13 cellular contexts compared by ENCODE assay signal in genomic region chr6:2943564-2943955, GRCh38. TPM values are rescaled to one million over a fixed set of nuclear protein-coding genes. Genes with fewer than 3 reads are reported as not detected.
A peak's percentile ranks its signal among the peaks of the same experiment; 100 is the strongest.
DNase-seq lines count a peak whose midpoint lies in the region; ATAC-seq and TF ChIP-seq lines count a peak whose summit lies in the region.
"Had no signal": no experiment of that assay in that cellular context is flagged by ENCODE, and none has a peak within 500 bp of the region (broad histone marks: within the 10 kb centered on the region; RNA-seq: fewer than 3 reads in every experiment).

No MANE protein-coding gene starts in this region.

- ATAC-seq in HG03095 (IDR thresholded peaks at IDR 0.05; ENCODE audit: unreplicated experiment): no peak
- no peak for ATAC-seq in GM21515 (IDR thresholded peaks at IDR 0.05; ENCODE audit: unreplicated experiment)

- no peak overlapping the region for H3K9ac ChIP-seq in colonic mucosa (ENCODE audit: low read depth in 2 of 2, low read length in 2 of 2)
- no peak overlapping the region for H3K9ac ChIP-seq in neuronal stem cell (ENCODE audit: low read depth, low read length, poor library complexity)

- no peaks in the 10 kb centered on the region for H3K9me3 ChIP-seq in CD4-positive, alpha-beta memory T cell (ENCODE audit: control insufficient read depth in 1 of 2, low read length in 2 of 2)
- no peaks in the 10 kb centered on the region for H3K9me3 ChIP-seq in colonic mucosa
- H3K9me3 ChIP-seq in neuronal stem cell (replicated peaks in 1 of 2; ENCODE audit: control insufficient read depth in 2 of 2, insufficient read depth in 1 of 2, low read depth in 1 of 2, low read length in 2 of 2): no peaks in the 10 kb centered on the region
- no peaks in the 10 kb centered on the region for H3K9me3 ChIP-seq in tibial nerve
- H3K9me3 ChIP-seq: sigmoid colon, thoracic aorta had no signal

- H3K36me3 Mint-ChIP-seq in CD4-positive, alpha-beta memory T cell: peaks cover 15 to 18% of the 10 kb centered on the region in 2 donors
- peaks cover 4% of the 10 kb centered on the region for H3K36me3 Mint-ChIP-seq in IgD-negative memory B cell

- no peaks in the 10 kb centered on the region for H3K27me3 Mint-ChIP-seq in CD4-positive, alpha-beta memory T cell
- no peaks in the 10 kb centered on the region for H3K27me3 Mint-ChIP-seq in IgD-negative memory B cell

- no peak overlapping the region for H2BK15ac ChIP-seq in neuronal stem cell (ENCODE audit: low read length)

- WGBS in neuronal stem cell (ENCODE audit: extremely low coverage in 2 of 2, insufficient read length in 2 of 2, insufficient replicate concordance in 1 of 2), 2 donors: no CpG with 5 or more reads among the region's 5 CpGs
- WGBS in tibial nerve, 2 donors: 87 to 91% methylated on average over 5 of the region's 5 CpGs

- TF ChIP-seq CTCF in colonic mucosa (IDR thresholded peaks at IDR 0.05) (no peak), tibial nerve (IDR thresholded peaks at IDR 0.05) (no peak)

- intact Hi-C loops in CD4-positive, alpha-beta memory T cell (cut with micrococcal nuclease): loop anchor here (2.0 kb wide), 1 partner anchor 27 kb away; the partner anchor contains the start of gene SERPINB6
- intact Hi-C loops in colonic mucosa (cut with DNase I): no loop called here

- peaks cover 57% of the 10 kb centered on the region for H3K4me1 ChIP-seq in CD4-positive, alpha-beta memory T cell (ENCODE audit: insufficient read depth, low read length)
- no peaks in the 10 kb centered on the region for H3K4me1 ChIP-seq in colonic mucosa
- peaks cover 0 to 7% of the 10 kb centered on the region in 2 donors for H3K4me1 ChIP-seq in neuronal stem cell (ENCODE audit: control insufficient read depth in 2 of 2, insufficient read depth in 1 of 2, low read depth in 1 of 2, low read length in 2 of 2)
- peaks cover 0 to 4% (median 2%) of the 10 kb centered on the region in 4 donors for H3K4me1 ChIP-seq in tibial nerve
- H3K4me1 ChIP-seq: sigmoid colon had no signal

- no peak overlapping the region for H3K27ac ChIP-seq in CD4-positive, alpha-beta memory T cell (ENCODE audit: low read depth, low read length)
- H3K27ac ChIP-seq in colonic mucosa: no peak overlapping the region
- H3K27ac ChIP-seq in neuronal stem cell (replicated peaks; ENCODE audit: low read length): no peak overlapping the region
- H3K27ac ChIP-seq in tibial nerve: no peak overlapping the region
- H3K27ac ChIP-seq: thoracic aorta, VCaP had no signal

- peak overlapping the region; percentile 13 for H3K18ac ChIP-seq in neuronal stem cell (ENCODE audit: low read length)

- H3K9me3 Mint-ChIP-seq in CD4-positive, alpha-beta memory T cell: peaks cover 0 to 9% (median 6%) of the 10 kb centered on the region in 8 donors
- peaks cover 0 to 1% (median 0%) of the 10 kb centered on the region in 3 donors for H3K9me3 Mint-ChIP-seq in IgD-negative memory B cell

- H2BK12ac ChIP-seq in neuronal stem cell (ENCODE audit: low read length): no peak overlapping the region

- H2BK120ac ChIP-seq in neuronal stem cell (ENCODE audit: low read depth, low read length): no peak overlapping the region

- DNase-seq in CD4-positive, alpha-beta memory T cell: no peak
- peak; percentile 15 for DNase-seq in colonic mucosa
- no peak for DNase-seq in neuronal stem cell (ENCODE audit: low spot score)
- no peak for DNase-seq in tibial nerve (ENCODE audit: low spot score in 2 of 2)
- DNase-seq: activated gamma-delta T cell treated with Interleukin-2 at 50 U/mL for 16 hours, NCI-H1417, NCI-H524, sigmoid colon had no signal

- no peak overlapping the region for H4K91ac ChIP-seq in neuronal stem cell (ENCODE audit: low read depth, low read length, poor library complexity)

- H3K4ac ChIP-seq in neuronal stem cell (ENCODE audit: low read length): no peak overlapping the region

- H3K79me1 ChIP-seq in neuronal stem cell (ENCODE audit: low read depth, low read length): no peaks in the 10 kb centered on the region

- no peak for TF ChIP-seq EP300 in tibial nerve (IDR thresholded peaks at IDR 0.05)

- no peak overlapping the region for H2BK5ac ChIP-seq in neuronal stem cell (ENCODE audit: low read length)

- H3K23ac ChIP-seq in neuronal stem cell (ENCODE audit: low read depth, low read length, poor library complexity): no peak overlapping the region

- no peak overlapping the region for H4K8ac ChIP-seq in neuronal stem cell (ENCODE audit: low read depth, low read length)

- H2AFZ ChIP-seq in neuronal stem cell (ENCODE audit: low read length): no peak overlapping the region

- H3K4me3 ChIP-seq in CD4-positive, alpha-beta memory T cell (ENCODE audit: low read length in 2 of 2): no peak overlapping the region
- H3K4me3 ChIP-seq in colonic mucosa: no peak overlapping the region
- no peak overlapping the region for H3K4me3 ChIP-seq in neuronal stem cell (ENCODE audit: low read length in 2 of 2)
- no peak overlapping the region for H3K4me3 ChIP-seq in tibial nerve
- H3K4me3 ChIP-seq: sigmoid colon, thoracic aorta had no signal

- no peak overlapping the region for H3K4me2 ChIP-seq in neuronal stem cell (ENCODE audit: insufficient read depth, low read length, poor library complexity, severe bottlenecking)

- CTCF ChIA-PET in CD4-positive, alpha-beta memory T cell (lab: Charles Lee; ENCODE audit: partially characterized antibody): interaction anchor here (0.8 to 5.1 kb wide), 9 partner anchors 9 to 150 kb away, joined by 3 to 28 read pairs (median 4); no protein-coding TSS in a partner anchor

- H3K4me3 Mint-ChIP-seq in CD4-positive, alpha-beta memory T cell: peak overlapping the region; percentile 63 to 80 (median 77)
- H3K4me3 Mint-ChIP-seq in IgD-negative memory B cell: peak overlapping the region; percentile 76 to 88 (median 82)

- H3K4me1 Mint-ChIP-seq in CD4-positive, alpha-beta memory T cell: peaks cover 28 to 48% (median 37%) of the 10 kb centered on the region in 4 donors
- peaks cover 48 to 59% (median 56%) of the 10 kb centered on the region in 3 donors for H3K4me1 Mint-ChIP-seq in IgD-negative memory B cell

- H3K14ac ChIP-seq in neuronal stem cell (ENCODE audit: low read length): no peak overlapping the region

- peaks cover 1% of the 10 kb centered on the region for H3K36me3 ChIP-seq in CD4-positive, alpha-beta memory T cell (ENCODE audit: insufficient read depth, low read length)
- no peaks in the 10 kb centered on the region for H3K36me3 ChIP-seq in colonic mucosa
- no peaks in the 10 kb centered on the region for H3K36me3 ChIP-seq in neuronal stem cell (replicated peaks in 1 of 2; ENCODE audit: control insufficient read depth in 2 of 2, insufficient read depth in 2 of 2, low read length in 2 of 2)
- peaks cover 0 to 25% (median 0%) of the 10 kb centered on the region in 3 donors for H3K36me3 ChIP-seq in tibial nerve

- no peak for TF ChIP-seq POLR2A in tibial nerve (IDR thresholded peaks at IDR 0.05)

- POLR2A ChIA-PET in CD4-positive, alpha-beta memory T cell (lab: Charles Lee; ENCODE audit: partially characterized antibody): interaction anchor here (0.7 to 14.1 kb wide), 8 partner anchors 9 to 178 kb away, joined by 3 to 248 read pairs (median 4); partner anchors contain the start of genes SERPINB1 and WRNIP1

- no peaks in the 10 kb centered on the region for H3K27me3 ChIP-seq in CD4-positive, alpha-beta memory T cell (ENCODE audit: insufficient read depth, low read length)
- H3K27me3 ChIP-seq in colonic mucosa: no peaks in the 10 kb centered on the region
- H3K27me3 ChIP-seq in neuronal stem cell (ENCODE audit: control insufficient read depth in 3 of 3, insufficient read depth in 3 of 3, low read depth in 1 of 3, low read length in 3 of 3): no peaks in the 10 kb centered on the region
- no peaks in the 10 kb centered on the region for H3K27me3 ChIP-seq in tibial nerve
- H3K27me3 ChIP-seq: sigmoid colon had no signal

- H3K27ac Mint-ChIP-seq in CD4-positive, alpha-beta memory T cell: peak overlapping the region in 6 of 7 donors; percentile 61 to 92 (median 91)
- H3K27ac Mint-ChIP-seq in IgD-negative memory B cell: peak overlapping the region; percentile 51 to 92 (median 79)

- H2AK5ac ChIP-seq in neuronal stem cell (ENCODE audit: low read depth, low read length): no peak overlapping the region

RNA-seq across cellular contexts. Expression of gene SERPINB6, which starts 27.8 kb away (rescaled TPM):
- total RNA-seq in CD4-positive, alpha-beta memory T cell: 10 to 100 TPM; 41.2 to 41.9 TPM
- 10 to 100 TPM; 47.1 to 58.0 TPM for polyA plus RNA-seq in CD4-positive, alpha-beta memory T cell
- 77.8 TPM for polyA plus RNA-seq in IgD-negative memory B cell
- total RNA-seq in colonic mucosa (100 to 1,000 TPM; 139 to 285 TPM), tibial nerve (100 to 1,000 TPM; 130 to 185 (median 155) TPM)
- 8.4 TPM for polyA plus RNA-seq in neuronal stem cell (2013, experiment 1 of 2)
- 9.3 TPM for polyA plus RNA-seq in neuronal stem cell (2013, experiment 2 of 2)

RNA-seq across cellular contexts. Expression of gene SERPINB9, which starts 40.5 kb away (rescaled TPM):
- 10 to 100 TPM; 83.2 to 88.5 TPM for total RNA-seq in CD4-positive, alpha-beta memory T cell
- 10 to 100 TPM; 20.4 to 41.0 TPM for polyA plus RNA-seq in CD4-positive, alpha-beta memory T cell
- 20.1 TPM for polyA plus RNA-seq in IgD-negative memory B cell
- total RNA-seq in colonic mucosa (1 to 10 TPM; 5.5 to 6.5 TPM), tibial nerve (10 to 100 TPM; 17.1 to 54.4 (median 35.8) TPM)
- polyA plus RNA-seq in neuronal stem cell (2013, experiment 1 of 2): 0.96 TPM
- 1.1 TPM for polyA plus RNA-seq in neuronal stem cell (2013, experiment 2 of 2)

RNA-seq across cellular contexts. Expression of gene NQO2, which starts 56.1 kb away (rescaled TPM):
- 10 to 100 TPM; 34.2 to 36.6 TPM for total RNA-seq in CD4-positive, alpha-beta memory T cell
- 10 to 100 TPM; 49.1 to 53.1 TPM for polyA plus RNA-seq in CD4-positive, alpha-beta memory T cell
- 27.6 TPM for polyA plus RNA-seq in IgD-negative memory B cell
- total RNA-seq in colonic mucosa: 10 to 100 TPM; 14.1 to 19.0 TPM
- 28.9 TPM for polyA plus RNA-seq in neuronal stem cell (2013, experiment 1 of 2)
- polyA plus RNA-seq in neuronal stem cell (2013, experiment 2 of 2): 28.0 TPM
- total RNA-seq in tibial nerve: 10 to 100 TPM; 18.8 to 33.6 (median 25.8) TPM
